ENCODE assay signal across 1 cellular context in genomic region chr4:127249066-127249766, GRCh38.
TF ChIP-seq lines count a peak whose summit lies in the region.

No MANE protein-coding gene starts in this region.

TF ChIP-seq in GM23338, 12 proteins besides CTCF, POLR2A, EP300 and RAD21 (continued from another document):
- TF ChIP-seq ZNF462 (CRISPR knock-in tag; IDR thresholded peaks at IDR 0.05) = no peak
- TF ChIP-seq NANOG (IDR thresholded peaks at IDR 0.05; ENCODE audit: borderline replicate concordance) = no peak
- no peak for TF ChIP-seq JUNB (IDR thresholded peaks at IDR 0.05; ENCODE audit: unreplicated experiment)
- TF ChIP-seq POLR2AphosphoS5 (IDR thresholded peaks at IDR 0.05; ENCODE audit: low read depth) = no peak
- TF ChIP-seq REST (IDR thresholded peaks at IDR 0.05; ENCODE audit: unreplicated experiment) = no peak
- no peak for TF ChIP-seq EZH2 (IDR thresholded peaks at IDR 0.05; ENCODE audit: low read depth, unreplicated experiment)
- TF ChIP-seq CREB1 (CRISPR knock-in tag; IDR thresholded peaks at IDR 0.05; ENCODE audit: low read depth) = no peak
- TF ChIP-seq EZH2phosphoT487 (IDR thresholded peaks at IDR 0.05; ENCODE audit: unreplicated experiment) = no peak
